23 cellular contexts compared by ENCODE assay signal in genomic region chr4:16198271-16198670, GRCh38.
"Had no signal": no experiment of that assay in that cellular context is flagged by ENCODE, and none has a peak within 500 bp of the region (broad histone marks: within the 10 kb centered on the region; RNA-seq: fewer than 3 reads in every experiment).

No MANE protein-coding gene starts in this region.

- H3K36me3 ChIP-seq: ovary, right atrium auricular region had no signal

- H3K9me3 ChIP-seq: esophagus squamous epithelium, gastroesophageal sphincter, left ventricle myocardium inferior, lower lobe of right lung, ovary, right atrium auricular region, stomach, thoracic aorta, transverse colon had no signal

- H3K27ac ChIP-seq: coronary artery, left ventricle myocardium inferior, lower lobe of right lung, ovary, stomach, thoracic aorta, transverse colon had no signal

- ATAC-seq: gastroesophageal sphincter; lower lobe of right lung; naive thymus-derived CD4-positive, alpha-beta T cell had no signal

- H3K4me3 Mint-ChIP-seq: immature natural killer cell; naive thymus-derived CD4-positive, alpha-beta T cell; neural crest cell had no signal

- DNase-seq: effector memory CD4-positive, alpha-beta T cell; esophagus squamous epithelium; foreskin fibroblast; glutamatergic neuron; immature natural killer cell; left ventricle myocardium inferior; lower lobe of right lung; mesendoderm; naive thymus-derived CD4-positive, alpha-beta T cell; nucleus accumbens; ovary; small intestine; stimulated activated CD4-positive, alpha-beta T cell treated with anti-CD3 and anti-CD28 coated beads, Interleukin-12 subunit alpha, Interleukin-12 subunit beta, amount 100 ng/mL, for 4 hours; stimulated activated naive CD4-positive, alpha-beta T cell; stomach; substantia nigra; transverse colon had no signal

- H3K27me3 Mint-ChIP-seq: naive thymus-derived CD4-positive, alpha-beta T cell had no signal

- H3K4me3 ChIP-seq: coronary artery, esophagus squamous epithelium, gastroesophageal sphincter, left ventricle myocardium inferior, lower lobe of right lung, ovary, right atrium auricular region, stomach, thoracic aorta, transverse colon had no signal

- H3K27ac Mint-ChIP-seq: immature natural killer cell; naive thymus-derived CD4-positive, alpha-beta T cell had no signal

- H3K9me3 Mint-ChIP-seq: immature natural killer cell; naive thymus-derived CD4-positive, alpha-beta T cell; neural crest cell had no signal

- FAIRE-seq: keratinocyte had no signal

- H3K27me3 ChIP-seq: esophagus squamous epithelium, gastroesophageal sphincter, ovary, right atrium auricular region, stomach, transverse colon had no signal
